Comparison of ENCODE assay signal across 2 cellular contexts in the genomic region with DNA sequence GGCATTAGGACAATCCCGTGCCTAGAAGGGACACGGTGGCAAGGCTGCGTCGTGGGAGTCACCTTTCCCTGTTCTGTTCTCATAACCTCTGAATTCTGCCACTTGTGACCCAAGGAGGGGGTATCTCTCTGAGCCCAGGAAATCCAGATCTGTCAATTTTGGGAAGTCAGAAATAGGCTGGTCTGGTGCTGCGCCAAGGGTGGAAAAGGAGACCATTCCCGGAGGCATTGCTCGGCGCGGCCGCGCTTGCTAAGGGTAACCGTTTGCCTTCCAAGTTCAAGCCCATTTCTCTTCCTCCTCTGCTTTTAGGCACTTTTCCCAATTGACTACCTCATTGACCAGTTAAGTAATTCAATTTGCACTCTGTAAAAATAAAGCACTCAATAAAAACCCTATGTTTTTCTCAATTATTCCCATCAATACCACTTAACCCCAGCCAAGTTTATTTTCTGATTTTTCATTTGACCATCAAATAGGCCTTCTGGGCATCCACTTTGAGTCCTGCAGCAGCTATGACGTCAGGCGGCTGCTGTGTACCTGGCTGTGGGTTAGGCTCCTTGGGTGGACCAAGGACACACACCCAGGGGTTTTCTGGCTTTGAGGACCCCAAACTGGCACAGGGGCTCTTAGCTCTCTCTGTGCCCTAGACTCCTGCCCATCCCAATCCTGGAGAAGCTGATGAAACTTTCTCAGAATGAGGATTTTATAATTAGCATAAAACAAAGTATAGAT.
TF ChIP-seq lines count a peak whose summit lies in the region.

No MANE protein-coding gene starts in this region.

TF ChIP-seq in HCT116, 20 proteins besides CTCF, POLR2A, EP300 and RAD21:
- TF ChIP-seq ELF1 (IDR thresholded peaks at IDR 0.05; ENCODE audit: borderline replicate concordance, low read depth), result no peak
- TF ChIP-seq ZFX (IDR thresholded peaks at IDR 0.05), result no peak
- no peak for TF ChIP-seq SRF (IDR thresholded peaks at IDR 0.05; ENCODE audit: low read depth)
- no peak for TF ChIP-seq ZNF274 (IDR thresholded peaks at IDR 0.05; ENCODE audit: low read depth, low read length)
- no peak for TF ChIP-seq CEBPB (IDR thresholded peaks at IDR 0.05; ENCODE audit: low read depth)
- no peak for TF ChIP-seq POLR2AphosphoS5 (IDR thresholded peaks at IDR 0.05; ENCODE audit: low read depth, low read length)
- TF ChIP-seq, protein P1, sequence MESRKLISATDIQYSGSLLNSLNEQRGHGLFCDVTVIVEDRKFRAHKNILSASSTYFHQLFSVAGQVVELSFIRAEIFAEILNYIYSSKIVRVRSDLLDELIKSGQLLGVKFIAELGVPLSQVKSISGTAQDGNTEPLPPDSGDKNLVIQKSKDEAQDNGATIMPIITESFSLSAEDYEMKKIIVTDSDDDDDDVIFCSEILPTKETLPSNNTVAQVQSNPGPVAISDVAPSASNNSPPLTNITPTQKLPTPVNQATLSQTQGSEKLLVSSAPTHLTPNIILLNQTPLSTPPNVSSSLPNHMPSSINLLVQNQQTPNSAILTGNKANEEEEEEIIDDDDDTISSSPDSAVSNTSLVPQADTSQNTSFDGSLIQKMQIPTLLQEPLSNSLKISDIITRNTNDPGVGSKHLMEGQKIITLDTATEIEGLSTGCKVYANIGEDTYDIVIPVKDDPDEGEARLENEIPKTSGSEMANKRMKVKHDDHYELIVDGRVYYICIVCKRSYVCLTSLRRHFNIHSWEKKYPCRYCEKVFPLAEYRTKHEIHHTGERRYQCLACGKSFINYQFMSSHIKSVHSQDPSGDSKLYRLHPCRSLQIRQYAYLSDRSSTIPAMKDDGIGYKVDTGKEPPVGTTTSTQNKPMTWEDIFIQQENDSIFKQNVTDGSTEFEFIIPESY (IDR thresholded peaks at IDR 0.05; ENCODE audit: extremely low read depth, insufficient replicate concordance, low read length), result no peak
- no peak for TF ChIP-seq TCF7L2 (IDR thresholded peaks at IDR 0.05; ENCODE audit: borderline replicate concordance, extremely low read depth, insufficient read depth, insufficient read length)
- no peak for TF ChIP-seq JUND (IDR thresholded peaks at IDR 0.05)
- no peak for TF ChIP-seq EGR1 (IDR thresholded peaks at IDR 0.05; ENCODE audit: low read depth)
- TF ChIP-seq EZH2phosphoT487 (IDR thresholded peaks at IDR 0.05; ENCODE audit: borderline replicate concordance), result no peak

TF ChIP-seq in GM23338, 12 proteins besides CTCF, POLR2A, EP300 and RAD21:
- TF ChIP-seq NANOG (IDR thresholded peaks at IDR 0.05; ENCODE audit: borderline replicate concordance) (no peak), EZH2phosphoT487 (IDR thresholded peaks at IDR 0.05; ENCODE audit: unreplicated experiment) (no peak), CREB1 (CRISPR knock-in tag; IDR thresholded peaks at IDR 0.05; ENCODE audit: low read depth) (no peak), POLR2AphosphoS5 (IDR thresholded peaks at IDR 0.05; ENCODE audit: low read depth) (no peak), STAT1 (IDR thresholded peaks at IDR 0.05; ENCODE audit: unreplicated experiment) (no peak), EZH2 (IDR thresholded peaks at IDR 0.05; ENCODE audit: low read depth, unreplicated experiment) (no peak), ZNF331 (CRISPR knock-in tag; IDR thresholded peaks at IDR 0.05; ENCODE audit: low read depth) (no peak), JUNB (IDR thresholded peaks at IDR 0.05; ENCODE audit: unreplicated experiment) (no peak), ZNF114 (CRISPR knock-in tag; IDR thresholded peaks at IDR 0.05) (no peak)
- TF ChIP-seq, protein P2, sequence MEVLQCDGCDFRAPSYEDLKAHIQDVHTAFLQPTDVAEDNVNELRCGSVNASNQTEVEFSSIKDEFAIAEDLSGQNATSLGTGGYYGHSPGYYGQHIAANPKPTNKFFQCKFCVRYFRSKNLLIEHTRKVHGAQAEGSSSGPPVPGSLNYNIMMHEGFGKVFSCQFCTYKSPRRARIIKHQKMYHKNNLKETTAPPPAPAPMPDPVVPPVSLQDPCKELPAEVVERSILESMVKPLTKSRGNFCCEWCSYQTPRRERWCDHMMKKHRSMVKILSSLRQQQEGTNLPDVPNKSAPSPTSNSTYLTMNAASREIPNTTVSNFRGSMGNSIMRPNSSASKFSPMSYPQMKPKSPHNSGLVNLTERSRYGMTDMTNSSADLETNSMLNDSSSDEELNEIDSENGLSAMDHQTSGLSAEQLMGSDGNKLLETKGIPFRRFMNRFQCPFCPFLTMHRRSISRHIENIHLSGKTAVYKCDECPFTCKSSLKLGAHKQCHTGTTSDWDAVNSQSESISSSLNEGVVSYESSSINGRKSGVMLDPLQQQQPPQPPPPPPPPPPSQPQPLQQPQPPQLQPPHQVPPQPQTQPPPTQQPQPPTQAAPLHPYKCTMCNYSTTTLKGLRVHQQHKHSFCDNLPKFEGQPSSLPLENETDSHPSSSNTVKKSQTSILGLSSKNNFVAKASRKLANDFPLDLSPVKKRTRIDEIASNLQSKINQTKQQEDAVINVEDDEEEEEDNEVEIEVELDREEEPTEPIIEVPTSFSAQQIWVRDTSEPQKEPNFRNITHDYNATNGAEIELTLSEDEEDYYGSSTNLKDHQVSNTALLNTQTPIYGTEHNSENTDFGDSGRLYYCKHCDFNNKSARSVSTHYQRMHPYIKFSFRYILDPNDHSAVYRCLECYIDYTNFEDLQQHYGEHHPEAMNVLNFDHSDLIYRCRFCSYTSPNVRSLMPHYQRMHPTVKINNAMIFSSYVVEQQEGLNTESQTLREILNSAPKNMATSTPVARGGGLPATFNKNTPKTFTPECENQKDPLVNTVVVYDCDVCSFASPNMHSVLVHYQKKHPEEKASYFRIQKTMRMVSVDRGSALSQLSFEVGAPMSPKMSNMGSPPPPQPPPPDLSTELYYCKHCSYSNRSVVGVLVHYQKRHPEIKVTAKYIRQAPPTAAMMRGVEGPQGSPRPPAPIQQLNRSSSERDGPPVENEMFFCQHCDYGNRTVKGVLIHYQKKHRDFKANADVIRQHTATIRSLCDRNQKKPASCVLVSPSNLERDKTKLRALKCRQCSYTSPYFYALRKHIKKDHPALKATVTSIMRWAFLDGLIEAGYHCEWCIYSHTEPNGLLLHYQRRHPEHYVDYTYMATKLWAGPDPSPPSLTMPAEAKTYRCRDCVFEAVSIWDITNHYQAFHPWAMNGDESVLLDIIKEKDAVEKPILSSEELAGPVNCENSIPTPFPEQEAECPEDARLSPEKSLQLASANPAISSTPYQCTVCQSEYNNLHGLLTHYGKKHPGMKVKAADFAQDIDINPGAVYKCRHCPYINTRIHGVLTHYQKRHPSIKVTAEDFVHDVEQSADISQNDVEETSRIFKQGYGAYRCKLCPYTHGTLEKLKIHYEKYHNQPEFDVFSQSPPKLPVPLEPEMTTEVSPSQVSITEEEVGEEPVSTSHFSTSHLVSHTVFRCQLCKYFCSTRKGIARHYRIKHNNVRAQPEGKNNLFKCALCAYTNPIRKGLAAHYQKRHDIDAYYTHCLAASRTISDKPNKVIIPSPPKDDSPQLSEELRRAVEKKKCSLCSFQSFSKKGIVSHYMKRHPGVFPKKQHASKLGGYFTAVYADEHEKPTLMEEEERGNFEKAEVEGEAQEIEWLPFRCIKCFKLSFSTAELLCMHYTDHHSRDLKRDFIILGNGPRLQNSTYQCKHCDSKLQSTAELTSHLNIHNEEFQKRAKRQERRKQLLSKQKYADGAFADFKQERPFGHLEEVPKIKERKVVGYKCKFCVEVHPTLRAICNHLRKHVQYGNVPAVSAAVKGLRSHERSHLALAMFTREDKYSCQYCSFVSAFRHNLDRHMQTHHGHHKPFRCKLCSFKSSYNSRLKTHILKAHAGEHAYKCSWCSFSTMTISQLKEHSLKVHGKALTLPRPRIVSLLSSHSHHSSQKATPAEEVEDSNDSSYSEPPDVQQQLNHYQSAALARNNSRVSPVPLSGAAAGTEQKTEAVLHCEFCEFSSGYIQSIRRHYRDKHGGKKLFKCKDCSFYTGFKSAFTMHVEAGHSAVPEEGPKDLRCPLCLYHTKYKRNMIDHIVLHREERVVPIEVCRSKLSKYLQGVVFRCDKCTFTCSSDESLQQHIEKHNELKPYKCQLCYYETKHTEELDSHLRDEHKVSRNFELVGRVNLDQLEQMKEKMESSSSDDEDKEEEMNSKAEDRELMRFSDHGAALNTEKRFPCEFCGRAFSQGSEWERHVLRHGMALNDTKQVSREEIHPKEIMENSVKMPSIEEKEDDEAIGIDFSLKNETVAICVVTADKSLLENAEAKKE (CRISPR knock-in tag; IDR thresholded peaks at IDR 0.05), result no peak
- TF ChIP-seq, protein P3, sequence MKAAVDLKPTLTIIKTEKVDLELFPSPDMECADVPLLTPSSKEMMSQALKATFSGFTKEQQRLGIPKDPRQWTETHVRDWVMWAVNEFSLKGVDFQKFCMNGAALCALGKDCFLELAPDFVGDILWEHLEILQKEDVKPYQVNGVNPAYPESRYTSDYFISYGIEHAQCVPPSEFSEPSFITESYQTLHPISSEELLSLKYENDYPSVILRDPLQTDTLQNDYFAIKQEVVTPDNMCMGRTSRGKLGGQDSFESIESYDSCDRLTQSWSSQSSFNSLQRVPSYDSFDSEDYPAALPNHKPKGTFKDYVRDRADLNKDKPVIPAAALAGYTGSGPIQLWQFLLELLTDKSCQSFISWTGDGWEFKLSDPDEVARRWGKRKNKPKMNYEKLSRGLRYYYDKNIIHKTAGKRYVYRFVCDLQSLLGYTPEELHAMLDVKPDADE (IDR thresholded peaks at IDR 0.05), result no peak
- TF ChIP-seq, protein P4, sequence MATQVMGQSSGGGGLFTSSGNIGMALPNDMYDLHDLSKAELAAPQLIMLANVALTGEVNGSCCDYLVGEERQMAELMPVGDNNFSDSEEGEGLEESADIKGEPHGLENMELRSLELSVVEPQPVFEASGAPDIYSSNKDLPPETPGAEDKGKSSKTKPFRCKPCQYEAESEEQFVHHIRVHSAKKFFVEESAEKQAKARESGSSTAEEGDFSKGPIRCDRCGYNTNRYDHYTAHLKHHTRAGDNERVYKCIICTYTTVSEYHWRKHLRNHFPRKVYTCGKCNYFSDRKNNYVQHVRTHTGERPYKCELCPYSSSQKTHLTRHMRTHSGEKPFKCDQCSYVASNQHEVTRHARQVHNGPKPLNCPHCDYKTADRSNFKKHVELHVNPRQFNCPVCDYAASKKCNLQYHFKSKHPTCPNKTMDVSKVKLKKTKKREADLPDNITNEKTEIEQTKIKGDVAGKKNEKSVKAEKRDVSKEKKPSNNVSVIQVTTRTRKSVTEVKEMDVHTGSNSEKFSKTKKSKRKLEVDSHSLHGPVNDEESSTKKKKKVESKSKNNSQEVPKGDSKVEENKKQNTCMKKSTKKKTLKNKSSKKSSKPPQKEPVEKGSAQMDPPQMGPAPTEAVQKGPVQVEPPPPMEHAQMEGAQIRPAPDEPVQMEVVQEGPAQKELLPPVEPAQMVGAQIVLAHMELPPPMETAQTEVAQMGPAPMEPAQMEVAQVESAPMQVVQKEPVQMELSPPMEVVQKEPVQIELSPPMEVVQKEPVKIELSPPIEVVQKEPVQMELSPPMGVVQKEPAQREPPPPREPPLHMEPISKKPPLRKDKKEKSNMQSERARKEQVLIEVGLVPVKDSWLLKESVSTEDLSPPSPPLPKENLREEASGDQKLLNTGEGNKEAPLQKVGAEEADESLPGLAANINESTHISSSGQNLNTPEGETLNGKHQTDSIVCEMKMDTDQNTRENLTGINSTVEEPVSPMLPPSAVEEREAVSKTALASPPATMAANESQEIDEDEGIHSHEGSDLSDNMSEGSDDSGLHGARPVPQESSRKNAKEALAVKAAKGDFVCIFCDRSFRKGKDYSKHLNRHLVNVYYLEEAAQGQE (IDR thresholded peaks at IDR 0.05; ENCODE audit: unreplicated experiment), result no peak
